Comparison of ENCODE assay signal across 8 cellular contexts in genomic region chr13:41492432-41493267, GRCh38. TPM values are rescaled to one million over a fixed set of nuclear protein-coding genes. Genes with fewer than 3 reads are reported as not detected.
DNase-seq lines count a peak whose midpoint lies in the region; ATAC-seq, FAIRE-seq and TF ChIP-seq lines count a peak whose summit lies in the region.
"Had no signal": no experiment of that assay in that cellular context is flagged by ENCODE, and none has a peak within 500 bp of the region (broad histone marks: within the 10 kb centered on the region; RNA-seq: fewer than 3 reads in every experiment).

No MANE protein-coding gene starts in this region.

- H3K27ac ChIP-seq in Peyer's patch = peak overlapping the region; percentile 61 to 79 (median 71)
- H3K27ac ChIP-seq in osteoblast (ENCODE audit: low read depth, low read length) = no peak overlapping the region
- H3K27ac ChIP-seq: SK-N-MC had no signal

- peaks cover 43 to 89% (median 84%) of the 10 kb centered on the region in 4 donors for H3K4me1 Mint-ChIP-seq in naive thymus-derived CD8-positive, alpha-beta T cell

- peaks cover 0 to 13% (median 6%) of the 10 kb centered on the region in 4 donors for H3K4me1 ChIP-seq in Peyer's patch
- H3K4me1 ChIP-seq in osteoblast (ENCODE audit: insufficient read depth, low read length) = no peaks in the 10 kb centered on the region

- no peaks in the 10 kb centered on the region for H4K20me1 ChIP-seq in osteoblast (ENCODE audit: insufficient read depth, low read length)

- no peaks in the 10 kb centered on the region for H3K9me3 Mint-ChIP-seq in naive thymus-derived CD8-positive, alpha-beta T cell

- DNase-seq in Peyer's patch (no peak), D721Med (ENCODE audit: insufficient read length, low spot score) (no peak), NCI-H82 (lab: John Stamatoyannopoulos, UW) (no peak), osteoblast (ENCODE audit: insufficient read length, low spot score, missing footprints) (no peak)
- peak in 5 of 10 donors; percentile 14 to 69 (median 66) for DNase-seq in naive thymus-derived CD8-positive, alpha-beta T cell

- H3K27ac Mint-ChIP-seq in naive thymus-derived CD8-positive, alpha-beta T cell = peak overlapping the region; percentile 96 to 100 (median 99)

- H3K27me3 Mint-ChIP-seq in naive thymus-derived CD8-positive, alpha-beta T cell = no peaks in the 10 kb centered on the region

- H3K36me3 ChIP-seq in Peyer's patch = no peaks in the 10 kb centered on the region
- no peaks in the 10 kb centered on the region for H3K36me3 ChIP-seq in osteoblast (ENCODE audit: insufficient read depth, low read length)

- H3K79me2 ChIP-seq in osteoblast (ENCODE audit: insufficient read depth, low read length) = no peaks in the 10 kb centered on the region

- H3K27me3 ChIP-seq in Peyer's patch = no peaks in the 10 kb centered on the region
- peaks cover 14% of the 10 kb centered on the region for H3K27me3 ChIP-seq in osteoblast (ENCODE audit: insufficient read depth, low read length)

- POLR2A ChIA-PET in naive thymus-derived CD8-positive, alpha-beta T cell (lab: Charles Lee) = interaction anchor here (0.6 to 5.0 kb wide), 11 partner anchors 8 to 779 kb away, joined by 3 to 62 read pairs (median 5); partner anchors contain the start of genes AKAP11 and RGCC

- H3K36me3 Mint-ChIP-seq in naive thymus-derived CD8-positive, alpha-beta T cell = no peaks in the 10 kb centered on the region

- no peak overlapping the region for H3K4me2 ChIP-seq in osteoblast (ENCODE audit: insufficient read depth, low read length)

- TF ChIP-seq POLR2A in Peyer's patch (IDR thresholded peaks at IDR 0.05) = no peak

- H2AFZ ChIP-seq in osteoblast (ENCODE audit: low read length) = no peak overlapping the region

- H3K4me3 Mint-ChIP-seq in naive thymus-derived CD8-positive, alpha-beta T cell = peak overlapping the region; percentile 63 to 88 (median 78)

- FAIRE-seq in D721Med (lab: Jason Lieb, UNC) = no peak

- H3K9me3 ChIP-seq in Peyer's patch = no peaks in the 10 kb centered on the region
- no peaks in the 10 kb centered on the region for H3K9me3 ChIP-seq in osteoblast (ENCODE audit: low read depth, low read length)

- no peak for TF ChIP-seq CTCF in Peyer's patch (IDR thresholded peaks at IDR 0.05)
- no peak for TF ChIP-seq CTCF in D721Med (IDR thresholded peaks at IDR 0.05; ENCODE audit: insufficient read depth, missing control alignments)
- no peak for TF ChIP-seq CTCF in osteoblast (IDR thresholded peaks at IDR 0.05; ENCODE audit: extremely low read depth, low read depth, low read length)

- ATAC-seq in GM18907 (IDR thresholded peaks at IDR 0.05; ENCODE audit: unreplicated experiment) (peak; percentile 62), HG02610 (IDR thresholded peaks at IDR 0.05; ENCODE audit: unreplicated experiment) (peak; percentile 60)
- ATAC-seq in naive thymus-derived CD8-positive, alpha-beta T cell = peak; percentile 76 to 80

- H3K4me3 ChIP-seq in Peyer's patch = no peak overlapping the region
- no peak overlapping the region for H3K4me3 ChIP-seq in osteoblast (ENCODE audit: insufficient read depth, low read length)
- H3K4me3 ChIP-seq: SK-N-MC had no signal

RNA-seq across cellular contexts. Expression of gene RGCC, which starts 35.3 kb away (rescaled TPM):
- 10 to 100 TPM in 2 of 4 donors, 1 to 10 TPM in 2; 4.6 to 65.2 (median 10.8) TPM for total RNA-seq in Peyer's patch
- total RNA-seq in naive thymus-derived CD8-positive, alpha-beta T cell = 100 to 1,000 TPM; 117 to 122 TPM
- polyA plus RNA-seq in naive thymus-derived CD8-positive, alpha-beta T cell = 100 to 1,000 TPM in 1 of 3 donors, 10 to 100 TPM in 2; 84.8 to 193 (median 97.2) TPM
- 2.2 and 2.9 TPM in 2 replicates for total RNA-seq in osteoblast
